Comparison of ENCODE assay signal across 28 cellular contexts in the genomic region with DNA sequence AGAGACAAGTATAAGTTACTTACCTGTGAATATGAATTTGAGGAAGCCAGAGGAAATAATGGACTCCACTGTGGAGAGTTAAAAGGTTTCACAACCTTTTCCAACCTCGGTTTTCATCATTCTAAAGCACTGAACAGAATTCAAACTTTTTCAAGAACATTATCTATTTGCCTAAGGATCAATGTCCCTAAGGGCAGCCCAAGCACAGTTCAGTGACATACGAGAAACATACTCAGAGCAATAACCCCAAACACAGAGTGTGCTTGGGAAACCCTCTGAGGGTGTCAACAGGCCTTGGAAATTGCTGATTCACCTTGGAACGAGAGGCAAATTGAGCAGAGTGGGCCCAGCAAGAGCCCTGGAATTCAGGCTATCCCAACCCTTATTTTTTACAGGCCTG. TPM values are rescaled to one million over a fixed set of nuclear protein-coding genes. Genes with fewer than 3 reads are reported as not detected.
"Had no signal": no experiment of that assay in that cellular context is flagged by ENCODE, and none has a peak within 500 bp of the region (broad histone marks: within the 10 kb centered on the region; RNA-seq: fewer than 3 reads in every experiment).

A gene (minus strand): TSS at position 123 of the 400 bp plus-strand sequence. CDS start 13,199 bp downstream, outside the sequence.

- H3K4me1 Mint-ChIP-seq: nephron; stimulated activated memory B cell treated with anti-CD40 and anti-IgM and Interleukin-4, amounts not matched to agents 10 μg/mL and 1 μg/mL and 100 μg/mL, for 72 hours; stimulated activated naive CD8-positive, alpha-beta T cell treated with anti-CD3 and anti-CD28 coated beads, Interleukin-15, amount 100 ng/mL, for 72 hours had no signal

- H3K4me3 Mint-ChIP-seq: activated naive CD4-positive, alpha-beta T cell treated with anti-CD3 and anti-CD28 coated beads for 36 hours; activated T-helper 1 cell treated with anti-CD3 and anti-CD28 coated beads, Interleukin-12 subunit alpha, Interleukin-12 subunit beta, Interleukin-2, Interleukin-4 antibody, amounts not matched to agents 30 ng/mL and 10 ng/mL and 1 ng/mL, durations not matched to agents 14 hours and 24 hours and 36 hours; endodermal cell; nephron; stimulated activated memory B cell treated with anti-CD40 and anti-IgM and Interleukin-4, amounts not matched to agents 10 μg/mL and 1 μg/mL and 100 μg/mL, for 72 hours; stimulated activated naive CD8-positive, alpha-beta T cell treated with anti-CD3 and anti-CD28 coated beads, Interleukin-15, amount 100 ng/mL, for 72 hours had no signal

- H3K27ac ChIP-seq: heart left ventricle, left ventricle myocardium inferior, ovary, skin epidermis, VCaP had no signal

- H3K9me3 Mint-ChIP-seq: nephron had no signal

- DNase-seq: activated CD4-positive, alpha-beta T cell treated with anti-CD3 and anti-CD28 coated beads for 4 hours; activated CD4-positive, alpha-beta T cell treated with anti-CD3 and anti-CD28 coated beads, Interleukin-2, amount 50 U/mL, for 48 hours; activated CD8-positive, alpha-beta memory T cell treated with anti-CD3 and anti-CD28 coated beads for 24 hours; activated effector memory CD4-positive, alpha-beta T cell treated with anti-CD3 and anti-CD28 coated beads, Interleukin-2, amount 50 U/mL, for 16 hours; activated naive CD4-positive, alpha-beta T cell treated with anti-CD3 and anti-CD28 coated beads for 36 hours; amygdala; caudate nucleus; endodermal cell; foreskin fibroblast; heart left ventricle; kidney glomerular epithelial cell; left ventricle myocardium inferior; ovary; stimulated activated CD4-positive, alpha-beta T cell treated with anti-CD3 and anti-CD28 coated beads, Interleukin-12 subunit alpha, Interleukin-12 subunit beta, amount 100 ng/mL, for 4 hours; stimulated activated CD4-positive, alpha-beta T cell treated with anti-CD3 and anti-CD28 coated beads, Interleukin-4, amount 100 ng/mL, for 4 hours; stimulated activated CD8-positive, alpha-beta memory T cell treated with anti-CD3 and anti-CD28 coated beads, Interleukin-4, amount 100 ng/mL, for 48 hours; stimulated activated naive CD8-positive, alpha-beta T cell treated with anti-CD3 and anti-CD28 coated beads, Interleukin-15, amount 100 ng/mL, for 72 hours; T-helper 9 cell; trophoblast cell had no signal

- H3K27ac Mint-ChIP-seq: activated naive CD4-positive, alpha-beta T cell treated with anti-CD3 and anti-CD28 coated beads for 36 hours; activated T-helper 1 cell treated with anti-CD3 and anti-CD28 coated beads, Interleukin-12 subunit alpha, Interleukin-12 subunit beta, Interleukin-2, Interleukin-4 antibody, amounts not matched to agents 30 ng/mL and 10 ng/mL and 1 ng/mL, durations not matched to agents 14 hours and 24 hours and 36 hours; endodermal cell; nephron; progenitor cell of endocrine pancreas; stimulated activated memory B cell treated with anti-CD40 and anti-IgM and Interleukin-4, amounts not matched to agents 10 μg/mL and 1 μg/mL and 100 μg/mL, for 72 hours; stimulated activated naive CD8-positive, alpha-beta T cell treated with anti-CD3 and anti-CD28 coated beads, Interleukin-15, amount 100 ng/mL, for 72 hours had no signal

- H3K27me3 Mint-ChIP-seq: stimulated activated memory B cell treated with anti-CD40 and anti-IgM and Interleukin-4, amounts not matched to agents 10 μg/mL and 1 μg/mL and 100 μg/mL, for 72 hours; stimulated activated naive CD8-positive, alpha-beta T cell treated with anti-CD3 and anti-CD28 coated beads, Interleukin-15, amount 100 ng/mL, for 72 hours had no signal

- H3K36me3 Mint-ChIP-seq: stimulated activated memory B cell treated with anti-CD40 and anti-IgM and Interleukin-4, amounts not matched to agents 10 μg/mL and 1 μg/mL and 100 μg/mL, for 72 hours had no signal

RNA-seq across cellular contexts. Expression of the gene that starts here (rescaled TPM):
- total RNA-seq: activated naive CD4-positive, alpha-beta T cell treated with anti-CD3 and anti-CD28 coated beads for 36 hours; activated T-helper 1 cell treated with anti-CD3 and anti-CD28 coated beads, Interleukin-12 subunit alpha, Interleukin-12 subunit beta, Interleukin-2, Interleukin-4 antibody, amounts not matched to agents 30 ng/mL and 10 ng/mL and 1 ng/mL, durations not matched to agents 14 hours and 24 hours and 36 hours; esophagus mucosa; lung microvascular endothelial cell; renal cortical epithelial cell had no signal
